In the genomic region with DNA sequence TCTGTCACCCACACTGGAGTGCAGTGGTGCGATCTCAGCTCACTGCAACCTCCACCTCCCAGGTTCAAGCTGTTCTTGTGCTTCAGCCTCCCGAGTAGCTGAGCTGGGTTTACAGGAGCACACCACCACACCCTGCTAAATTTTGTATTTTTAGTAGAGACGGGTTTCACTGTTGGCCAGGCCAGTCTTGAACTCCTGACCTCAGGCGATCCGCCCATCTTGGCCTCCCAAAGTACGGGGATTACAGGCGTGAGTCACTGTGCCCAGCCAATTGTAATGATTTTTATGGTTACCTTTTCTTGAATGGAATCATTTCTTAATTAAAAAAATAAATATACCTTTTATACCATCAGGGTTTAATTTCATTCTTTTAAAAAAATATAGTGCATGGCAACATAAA, we compare ENCODE assay signal across 24 cellular contexts.
"Had no signal": no experiment of that assay in that cellular context is flagged by ENCODE, and none has a peak within 500 bp of the region (broad histone marks: within the 10 kb centered on the region; RNA-seq: fewer than 3 reads in every experiment).

No MANE protein-coding gene starts in this region.

- DNase-seq: dermis blood vessel endothelial cell; dorsolateral prefrontal cortex; effector CD4-positive, alpha-beta T cell; effector memory CD4-positive, alpha-beta T cell; esophagus squamous epithelium; foreskin keratinocyte; heart left ventricle; hypothalamus; immature natural killer cell; islet precursor cell; kidney; kidney glomerular epithelial cell; left cardiac atrium; left lung; left ventricle myocardium superior; lower lobe of right lung; mesenchymal stem cell; mucosa of descending colon; naive B cell; naive thymus-derived CD8-positive, alpha-beta T cell had no signal

- H3K9me3 ChIP-seq: esophagus squamous epithelium, gastroesophageal sphincter, left lung, lower lobe of right lung, mucosa of descending colon had no signal

- H3K4me1 ChIP-seq: foreskin keratinocyte, gastroesophageal sphincter, heart left ventricle, left lung, lower lobe of right lung had no signal

- H3K4me2 ChIP-seq: hepatocyte had no signal

- H3K27ac Mint-ChIP-seq: immature natural killer cell; mesothelial cell of epicardium; naive B cell; naive thymus-derived CD8-positive, alpha-beta T cell had no signal

- H3K4me1 Mint-ChIP-seq: immature natural killer cell; naive thymus-derived CD8-positive, alpha-beta T cell had no signal

- H3K9me3 Mint-ChIP-seq: immature natural killer cell had no signal

- ATAC-seq: foreskin keratinocyte; gastroesophageal sphincter; heart left ventricle; left cardiac atrium; left lung; left ventricle myocardium superior; lower lobe of right lung; mucosa of descending colon; naive thymus-derived CD8-positive, alpha-beta T cell had no signal

- H3K27me3 Mint-ChIP-seq: naive B cell; naive thymus-derived CD8-positive, alpha-beta T cell had no signal

- H3K4me3 ChIP-seq: coronary artery, dorsolateral prefrontal cortex, esophagus squamous epithelium, gastroesophageal sphincter, heart left ventricle, hepatocyte, left lung, lower lobe of right lung, mucosa of descending colon had no signal

- H3K27ac ChIP-seq: coronary artery, dorsolateral prefrontal cortex, esophagus squamous epithelium, foreskin keratinocyte, gastroesophageal sphincter, heart left ventricle, hepatocyte, left lung, lower lobe of right lung had no signal

- H2AFZ ChIP-seq: hepatocyte had no signal

- H3K27me3 ChIP-seq: dorsolateral prefrontal cortex, esophagus squamous epithelium, foreskin keratinocyte, gastroesophageal sphincter, heart left ventricle, hepatocyte, left lung had no signal

- H3K4me3 Mint-ChIP-seq: immature natural killer cell; mesothelial cell of epicardium; naive B cell; naive thymus-derived CD8-positive, alpha-beta T cell had no signal

- H3K79me2 ChIP-seq: hepatocyte had no signal
